ENCODE assay signal across 15 cellular contexts in genomic region chr7:94763268-94763667, GRCh38.
DNase-seq lines count a peak whose midpoint lies in the region; ATAC-seq and TF ChIP-seq lines count a peak whose summit lies in the region.
"Had no signal": no experiment of that assay in that cellular context is flagged by ENCODE, and none has a peak within 500 bp of the region (broad histone marks: within the 10 kb centered on the region; RNA-seq: fewer than 3 reads in every experiment).

No MANE protein-coding gene starts in this region.

- H3K4me3 ChIP-seq in AG10803 (ENCODE audit: low read length), result no peak overlapping the region
- H3K4me3 ChIP-seq in adipocyte (ENCODE audit: low read length), result no peak overlapping the region
- H3K4me3 ChIP-seq: heart left ventricle had no signal

- H3K27me3 ChIP-seq in adipocyte (replicated peaks; ENCODE audit: control insufficient read depth, insufficient read depth, low read length), result no peaks in the 10 kb centered on the region
- H3K27me3 ChIP-seq: heart left ventricle had no signal

- DNase-seq in AG10803 (ENCODE audit: low read depth) (peak; percentile 75), HCEC 1CT (peak; percentile 61), adipocyte (ENCODE audit: low read depth) (peak; percentile 60), left kidney (ENCODE audit: low read depth, low spot score) (peak; percentile 27), NCI-H1048 (lab: John Stamatoyannopoulos, UW) (no peak), H4 (ENCODE audit: low spot score) (no peak)
- DNase-seq: activated CD8-positive, alpha-beta T cell treated with anti-CD3 and anti-CD28 coated beads, Interleukin-2, amount 10 ng/mL, durations not matched to agents 7 days and 5 days; heart left ventricle; NCI-H2029 treated with DMSO at 0.1 percent for 48 hours; NCI-H526 treated with DMSO at 0.1 percent for 48 hours; stimulated activated CD4-positive, alpha-beta T cell treated with anti-CD3 and anti-CD28 coated beads, Interleukin-12 subunit alpha, Interleukin-12 subunit beta, amount 100 ng/mL, for 4 hours; stimulated activated naive CD4-positive, alpha-beta T cell had no signal

- no peak overlapping the region for H3K9ac ChIP-seq in adipocyte (ENCODE audit: low read length)

- ATAC-seq in GM18867 (IDR thresholded peaks at IDR 0.05; ENCODE audit: unreplicated experiment) (no peak), HG02610 (IDR thresholded peaks at IDR 0.05; ENCODE audit: unreplicated experiment) (no peak)
- ATAC-seq: activated CD8-positive, alpha-beta T cell treated with anti-CD3 and anti-CD28 coated beads, Interleukin-2, amount 10 ng/mL, durations not matched to agents 7 days and 5 days; heart left ventricle; Panc1 had no signal

- no peak for TF ChIP-seq CTCF in AG10803 (conservative IDR thresholded peaks at IDR 0.05; ENCODE audit: low read length)

- H3K9me3 ChIP-seq in adipocyte (ENCODE audit: control insufficient read depth, low read length), result no peaks in the 10 kb centered on the region

- peaks cover 6% of the 10 kb centered on the region for H3K4me1 ChIP-seq in adipocyte (ENCODE audit: control insufficient read depth, insufficient read depth, low read length)
- H3K4me1 ChIP-seq: heart left ventricle had no signal

- H3K36me3 ChIP-seq in adipocyte (ENCODE audit: control insufficient read depth, insufficient read depth, low read length, severe bottlenecking), result no peaks in the 10 kb centered on the region
- H3K36me3 ChIP-seq: heart left ventricle had no signal

Comparison
In these comparisons a context has a peak if more than half of its experiments do, and no peak if none do; other contexts are left out.
1. DNase-seq: peak in AG10803 (single experiment), HCEC 1CT (single experiment), adipocyte (single experiment) and left kidney (single experiment); none in NCI-H1048 (single experiment) and H4 (single experiment).